ENCODE assay signal across 8 cellular contexts in the genomic region with DNA sequence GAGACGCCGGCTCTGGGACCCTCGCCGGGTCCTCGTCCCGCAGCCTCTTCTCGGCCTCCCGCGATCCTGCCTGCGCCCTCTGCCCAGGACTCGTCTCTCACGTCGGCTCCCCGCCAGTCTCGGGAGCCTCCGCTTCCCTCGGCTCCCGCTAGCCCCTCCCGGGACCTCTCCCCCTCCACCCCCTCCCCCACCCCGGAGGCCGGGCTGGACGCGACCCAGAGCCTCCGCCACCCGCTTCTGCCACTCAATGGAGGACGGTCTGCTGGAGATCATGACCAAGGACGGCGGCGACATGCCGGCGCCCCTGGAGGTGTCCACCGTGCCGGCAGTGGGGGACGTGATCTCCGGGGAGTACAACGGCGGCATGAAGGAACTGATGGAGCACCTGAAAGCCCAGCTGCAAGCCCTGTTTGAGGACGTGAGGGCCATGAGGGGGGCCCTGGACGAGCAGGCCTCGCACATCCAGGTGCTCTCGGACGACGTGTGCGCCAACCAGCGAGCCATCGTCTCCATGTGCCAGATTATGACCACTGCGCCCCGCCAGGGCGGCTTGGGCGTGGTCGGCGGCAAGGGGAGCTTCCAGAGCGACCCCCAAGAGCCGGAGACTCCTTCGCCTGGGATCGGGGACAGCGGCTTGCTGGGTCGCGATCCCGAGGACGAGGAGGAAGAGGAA. TPM values are rescaled to one million over a fixed set of nuclear protein-coding genes. Genes with fewer than 3 reads are reported as not detected.
A peak's percentile ranks its signal among the peaks of the same experiment; 100 is the strongest.
DNase-seq lines count a peak whose midpoint lies in the region; ATAC-seq and TF ChIP-seq lines count a peak whose summit lies in the region.

No MANE protein-coding gene starts in this region.

- peaks cover 12 to 31% (median 24%) of the 10 kb centered on the region in 4 donors for H3K4me1 ChIP-seq in stomach

- H3K4me1 Mint-ChIP-seq in activated naive CD4-positive, alpha-beta T cell treated with anti-CD3 and anti-CD28 coated beads, Interleukin-2, amount 50 U/mL, for 24 hours: peaks cover 19% of the 10 kb centered on the region
- H3K4me1 Mint-ChIP-seq in immature natural killer cell: peaks cover 11 to 12% of the 10 kb centered on the region in 2 donors

- no peaks in the 10 kb centered on the region for H3K36me3 Mint-ChIP-seq in activated naive CD4-positive, alpha-beta T cell treated with anti-CD3 and anti-CD28 coated beads, Interleukin-2, amount 50 U/mL, for 24 hours
- no peaks in the 10 kb centered on the region for H3K36me3 Mint-ChIP-seq in immature natural killer cell

- ATAC-seq in Right ventricle myocardium superior (ENCODE audit: poor library complexity): peak; percentile 47
- no peak for ATAC-seq in Right ventricle myocardium inferior

- peaks cover 0 to 72% (median 29%) of the 10 kb centered on the region in 3 donors for H3K27me3 ChIP-seq in stomach

- TF ChIP-seq POLR2A in stomach (IDR thresholded peaks at IDR 0.05): no peak

- H3K36me3 ChIP-seq in stomach: no peaks in the 10 kb centered on the region

- peak overlapping the region; percentile 92 for H3K4me3 Mint-ChIP-seq in activated naive CD4-positive, alpha-beta T cell treated with anti-CD3 and anti-CD28 coated beads, Interleukin-2, amount 50 U/mL, for 24 hours
- peak overlapping the region; percentile 70 to 94 (median 75) for H3K4me3 Mint-ChIP-seq in immature natural killer cell

- peak overlapping the region; percentile 53 to 82 (median 62) for H3K4me3 ChIP-seq in stomach

- intact Hi-C loops in Right ventricle myocardium superior (cut with DNase I) (loop anchor here (10.0 kb wide), 1 partner anchor 431 kb away; no protein-coding TSS in a partner anchor), Right ventricle myocardium inferior (cut with DNase I) (no loop called here), stomach (cut with DNase I; ENCODE audit: low total_unique reads) (no loop called here)

- H3K9me3 Mint-ChIP-seq in activated naive CD4-positive, alpha-beta T cell treated with anti-CD3 and anti-CD28 coated beads, Interleukin-2, amount 50 U/mL, for 24 hours: no peaks in the 10 kb centered on the region
- H3K9me3 Mint-ChIP-seq in immature natural killer cell: no peaks in the 10 kb centered on the region

- DNase-seq in Right ventricle myocardium superior (no peak), Right ventricle myocardium inferior (ENCODE audit: missing footprints) (no peak), immature natural killer cell (peak in 1 of 3 donors; percentile 24), stomach (no peak), ureter (ENCODE audit: low spot score) (no peak), NCI-H774 (lab: John Stamatoyannopoulos, UW) (no peak), NCI-H2196 (lab: John Stamatoyannopoulos, UW; ENCODE audit: unreplicated experiment) (no peak)

- H3K27ac ChIP-seq in stomach: peak overlapping the region in 2 of 5 donors; percentile 49 to 65

- TF ChIP-seq CTCF in stomach (IDR thresholded peaks at IDR 0.05): no peak

- H3K9me3 ChIP-seq in stomach: no peaks in the 10 kb centered on the region

- H3K27me3 Mint-ChIP-seq in activated naive CD4-positive, alpha-beta T cell treated with anti-CD3 and anti-CD28 coated beads, Interleukin-2, amount 50 U/mL, for 24 hours: peaks cover 10% of the 10 kb centered on the region
- H3K27me3 Mint-ChIP-seq in immature natural killer cell (ENCODE audit: low read depth in 3 of 3): peaks cover 25 to 33% (median 25%) of the 10 kb centered on the region in 3 donors

- TF ChIP-seq EP300 in stomach (IDR thresholded peaks at IDR 0.05): no peak

- no peak overlapping the region for H3K27ac Mint-ChIP-seq in activated naive CD4-positive, alpha-beta T cell treated with anti-CD3 and anti-CD28 coated beads, Interleukin-2, amount 50 U/mL, for 24 hours
- H3K27ac Mint-ChIP-seq in immature natural killer cell: peak overlapping the region in 3 of 6 donors; percentile 29 to 77 (median 33)

- 2 to 5% (median 3%) methylated on average over 17 to 61 of the region's 61 CpGs for WGBS in stomach, 5 donors

RNA-seq across cellular contexts. Expression of gene CCDC184, which starts 0.6 kb away (rescaled TPM):
- total RNA-seq in Right ventricle myocardium superior (0.97 TPM), Right ventricle myocardium inferior (1.0 TPM), stomach (under 1 TPM in 3 of 5 donors, not detected in 2; 0.29 to 0.89 (median 0.55) TPM), ureter (5.6 TPM)
- polyA plus RNA-seq in immature natural killer cell (under 1 TPM in 2 of 3 donors, not detected in 1; 0.23 to 0.44 TPM), stomach (1 to 10 TPM; 1.1 to 4.7 (median 1.3) TPM)

RNA-seq across cellular contexts. Expression of gene OR10AD1, which starts 19.1 kb away (rescaled TPM):
- total RNA-seq in Right ventricle myocardium superior (not detected), Right ventricle myocardium inferior (not detected), stomach (not detected), ureter (not detected)
- polyA plus RNA-seq in immature natural killer cell (not detected), stomach (not detected)

RNA-seq across cellular contexts. Expression of gene ASB8, which starts 26.7 kb away (rescaled TPM):
- total RNA-seq in Right ventricle myocardium superior (86.0 TPM), Right ventricle myocardium inferior (80.7 TPM), stomach (10 to 100 TPM in 3 of 5 donors, 1 to 10 TPM in 2; 4.3 to 47.2 (median 19.2) TPM), ureter (51.1 TPM)
- polyA plus RNA-seq in immature natural killer cell (100 to 1,000 TPM in 1 of 3 donors, 10 to 100 TPM in 2; 68.0 to 140 (median 84.2) TPM), stomach (10 to 100 TPM; 12.1 to 29.8 (median 15.8) TPM)
